22 cellular contexts compared by ENCODE assay signal in genomic region chr14:63515240-63515639, GRCh38. TPM values are rescaled to one million over a fixed set of nuclear protein-coding genes. Genes with fewer than 3 reads are reported as not detected.
DNase-seq lines count a peak whose midpoint lies in the region; ATAC-seq and TF ChIP-seq lines count a peak whose summit lies in the region.
"Had no signal": no experiment of that assay in that cellular context is flagged by ENCODE, and none has a peak within 500 bp of the region (broad histone marks: within the 10 kb centered on the region; RNA-seq: fewer than 3 reads in every experiment).

No MANE protein-coding gene starts in this region.

- ATAC-seq in IMR-90 (ENCODE audit: low read depth) (no peak), T-helper 17 cell (no peak), aorta (ENCODE audit: low FRiP score) (no peak), HG03469 (IDR thresholded peaks at IDR 0.05; ENCODE audit: unreplicated experiment) (no peak)
- no peak for ATAC-seq in central memory CD8-positive, alpha-beta T cell (replicated peaks; ENCODE audit: extremely low read depth, poor library complexity, severe bottlenecking)
- ATAC-seq: CD8-positive, alpha-beta T cell; GM12878 had no signal

- H3K9ac ChIP-seq in IMR-90 (ENCODE audit: low read depth, low read length): no peak overlapping the region
- H3K9ac ChIP-seq: BLaER1, GM23248 had no signal

- no peak for TF ChIP-seq RAD21 in IMR-90 (IDR thresholded peaks at IDR 0.05; ENCODE audit: low read length)

- H3K27ac ChIP-seq in IMR-90 (ENCODE audit: insufficient read depth, low read length) (no peak overlapping the region), aorta (ENCODE audit: low read depth in 1 of 2, low read length in 2 of 2) (no peak overlapping the region)
- H3K27ac ChIP-seq: BLaER1, C4-2B, GM23248 had no signal

- H3K18ac ChIP-seq in IMR-90 (ENCODE audit: low read depth, low read length): no peak overlapping the region

- H3K27me3 ChIP-seq in IMR-90 (ENCODE audit: control insufficient read depth, insufficient read depth, low read length) (no peaks in the 10 kb centered on the region), aorta (ENCODE audit: control insufficient read depth in 1 of 2, insufficient read depth in 2 of 2, low read length in 1 of 2) (no peaks in the 10 kb centered on the region)
- H3K27me3 ChIP-seq: BLaER1 had no signal

- H3K9me1 ChIP-seq in IMR-90 (ENCODE audit: insufficient read depth, low read length): peaks cover 10% of the 10 kb centered on the region

- POLR2A ChIA-PET in IMR-90 (lab: Charles Lee; ENCODE audit: unreplicated experiment): no interaction called here

- no TSS peak for BruUV-seq in IMR-90 (replicated peaks; lab: Mats Ljungman, UMichigan)

- dilution Hi-C loops in IMR-90 (cut with HindIII; ENCODE audit: low sequenced_read_pairs, unreplicated experiment): no loop called here

- no peak overlapping the region for H3K23ac ChIP-seq in IMR-90 (ENCODE audit: low read depth, low read length)

- H3K4me1 Mint-ChIP-seq in T-helper 17 cell: peaks cover 51% of the 10 kb centered on the region
- peaks cover 55% of the 10 kb centered on the region for H3K4me1 Mint-ChIP-seq in central memory CD8-positive, alpha-beta T cell
- peaks cover 23% of the 10 kb centered on the region for H3K4me1 Mint-ChIP-seq in neural crest cell
- H3K4me1 Mint-ChIP-seq in activated naive CD4-positive, alpha-beta T cell treated with anti-CD3 and anti-CD28 coated beads for 36 hours (ENCODE audit: low read depth): peaks cover 47% of the 10 kb centered on the region

- no peak overlapping the region for H2BK15ac ChIP-seq in IMR-90 (ENCODE audit: low read depth, low read length)

- in situ Hi-C loops in IMR-90 (cut with MboI; ENCODE audit: low sequenced_read_pairs): no loop called here

- TF ChIP-seq POLR2A in IMR-90 (IDR thresholded peaks at IDR 0.05; ENCODE audit: low read depth, low read length): no peak

- no peak overlapping the region for H4K5ac ChIP-seq in IMR-90 (ENCODE audit: low read depth, low read length)

- no peak overlapping the region for H3K4me3 Mint-ChIP-seq in T-helper 17 cell
- no peak overlapping the region for H3K4me3 Mint-ChIP-seq in central memory CD8-positive, alpha-beta T cell
- no peak overlapping the region for H3K4me3 Mint-ChIP-seq in neural crest cell
- no peak overlapping the region for H3K4me3 Mint-ChIP-seq in activated naive CD4-positive, alpha-beta T cell treated with anti-CD3 and anti-CD28 coated beads for 36 hours
- H3K4me3 Mint-ChIP-seq: B cell; CD8-positive, alpha-beta T cell had no signal

- no peak overlapping the region for H2BK20ac ChIP-seq in IMR-90 (ENCODE audit: low read depth, low read length)

- H3K36me3 ChIP-seq in IMR-90 (ENCODE audit: control insufficient read depth, insufficient read depth, low read length) (no peaks in the 10 kb centered on the region), aorta (ENCODE audit: control insufficient read depth in 1 of 2, insufficient read depth in 2 of 2, low read length in 1 of 2) (no peaks in the 10 kb centered on the region)

- TF ChIP-seq CTCF in IMR-90 (conservative IDR thresholded peaks at IDR 0.05; ENCODE audit: low read depth, low read length): no peak
- no peak for TF ChIP-seq CTCF in neural crest cell (conservative IDR thresholded peaks at IDR 0.05)

- DNase-seq in IMR-90 (no peak), T-helper 17 cell (no peak), neural crest cell (ENCODE audit: low read depth, low spot score) (no peak), aorta (no peak), ecto neural progenitor cell (ENCODE audit: low spot score) (no peak)
- DNase-seq in central memory CD8-positive, alpha-beta T cell (ENCODE audit: low spot score in 2 of 2): no peak
- no peak for DNase-seq in activated naive CD4-positive, alpha-beta T cell treated with anti-CD3 and anti-CD28 coated beads for 36 hours
- DNase-seq: Caco-2; CD4-positive, CD25-positive, alpha-beta regulatory T cell; CD8-positive, alpha-beta T cell; DMS 273 treated with DMSO at 0.1 percent for 48 hours; DMS79; EL; GDM1; GM23248; H7; HCEC 1CT had no signal

- no peak overlapping the region for H2BK120ac ChIP-seq in IMR-90 (ENCODE audit: low read depth, low read length)

- WGBS in IMR-90 (ENCODE audit: extremely low coverage in 2 of 2, insufficient read length in 1 of 2), 2 experiments: no CpG with 5 or more reads among the region's 4 CpGs
- WGBS in aorta, 2 donors: 91 to 94% methylated on average over 4 of the region's 4 CpGs

- H3K4me2 ChIP-seq in IMR-90 (ENCODE audit: low read depth, low read length): no peak overlapping the region
- H3K4me2 ChIP-seq: BLaER1 had no signal

- H3K9me3 Mint-ChIP-seq in central memory CD8-positive, alpha-beta T cell: no peaks in the 10 kb centered on the region
- no peaks in the 10 kb centered on the region for H3K9me3 Mint-ChIP-seq in neural crest cell
- no peaks in the 10 kb centered on the region for H3K9me3 Mint-ChIP-seq in activated naive CD4-positive, alpha-beta T cell treated with anti-CD3 and anti-CD28 coated beads for 36 hours
- H3K9me3 Mint-ChIP-seq: CD8-positive, alpha-beta T cell had no signal

- no peak overlapping the region for H3K14ac ChIP-seq in IMR-90 (replicated peaks; ENCODE audit: low read depth, low read length)

- no peak overlapping the region for H4K8ac ChIP-seq in IMR-90 (ENCODE audit: low read depth in 2 of 2, low read length in 2 of 2)

- H2AK5ac ChIP-seq in IMR-90 (ENCODE audit: low read depth, low read length): no peak overlapping the region

- H4K20me1 ChIP-seq in IMR-90 (ENCODE audit: insufficient read depth, low read length): peaks cover 42% of the 10 kb centered on the region

- no peak overlapping the region for H3K4ac ChIP-seq in IMR-90 (ENCODE audit: low read depth, low read length)

- CTCF ChIA-PET in IMR-90 (lab: Yijun Ruan, JAX): no interaction called here
- CTCF ChIA-PET in activated naive CD4-positive, alpha-beta T cell treated with anti-CD3 and anti-CD28 coated beads for 36 hours (lab: Charles Lee): interaction anchor here (0.7 kb wide), 1 partner anchor 124 kb away, joined by 4 read pairs; no protein-coding TSS in a partner anchor

- no peaks in the 10 kb centered on the region for H3K9me3 ChIP-seq in IMR-90 (ENCODE audit: control insufficient read depth, insufficient read depth, low read length)
- no peaks in the 10 kb centered on the region for H3K9me3 ChIP-seq in T-helper 17 cell (ENCODE audit: control insufficient read depth, low read length, poor library complexity, severe bottlenecking)
- H3K9me3 ChIP-seq in aorta (ENCODE audit: control insufficient read depth, low read length): no peaks in the 10 kb centered on the region
- H3K9me3 ChIP-seq: BLaER1 had no signal

- no peak overlapping the region for H4K91ac ChIP-seq in IMR-90 (ENCODE audit: insufficient read depth, low read depth, low read length)

- H3K4me1 ChIP-seq in IMR-90 (ENCODE audit: control insufficient read depth, insufficient read depth, low read length) (peaks cover 11% of the 10 kb centered on the region), aorta (ENCODE audit: control insufficient read depth in 1 of 2, insufficient read depth in 2 of 2, low read length in 2 of 2) (peaks cover 2 to 3% of the 10 kb centered on the region in 2 donors)
- H3K4me1 ChIP-seq: BLaER1 had no signal

- H3K79me1 ChIP-seq in IMR-90 (ENCODE audit: low read depth in 1 of 2, low read length in 2 of 2): peaks cover 39 to 65% of the 10 kb centered on the region in 2 experiments

- intact Hi-C loops in IMR-90 (cut with micrococcal nuclease): no loop called here
- intact Hi-C loops in activated naive CD4-positive, alpha-beta T cell treated with anti-CD3 and anti-CD28 coated beads for 36 hours (cut with micrococcal nuclease): no loop called here
- intact Hi-C loops in aorta (cut with DNase I): no loop called here

- peaks cover 1% of the 10 kb centered on the region for H3K36me3 Mint-ChIP-seq in T-helper 17 cell (ENCODE audit: low read depth)
- H3K36me3 Mint-ChIP-seq in central memory CD8-positive, alpha-beta T cell (ENCODE audit: insufficient read depth): peaks cover 9% of the 10 kb centered on the region
- peaks cover 8% of the 10 kb centered on the region for H3K36me3 Mint-ChIP-seq in neural crest cell (ENCODE audit: low read depth)
- peaks cover 9% of the 10 kb centered on the region for H3K36me3 Mint-ChIP-seq in activated naive CD4-positive, alpha-beta T cell treated with anti-CD3 and anti-CD28 coated beads for 36 hours (ENCODE audit: low read depth)

- H3K27me3 Mint-ChIP-seq in T-helper 17 cell: no peaks in the 10 kb centered on the region
- H3K27me3 Mint-ChIP-seq in central memory CD8-positive, alpha-beta T cell: no peaks in the 10 kb centered on the region
- no peaks in the 10 kb centered on the region for H3K27me3 Mint-ChIP-seq in neural crest cell (ENCODE audit: low read depth)
- no peaks in the 10 kb centered on the region for H3K27me3 Mint-ChIP-seq in activated naive CD4-positive, alpha-beta T cell treated with anti-CD3 and anti-CD28 coated beads for 36 hours (ENCODE audit: low read depth)
- H3K27me3 Mint-ChIP-seq: B cell; CD4-positive, CD25-positive, alpha-beta regulatory T cell had no signal

- no peak overlapping the region for H3K56ac ChIP-seq in IMR-90 (ENCODE audit: extremely low read depth, insufficient read depth, low read length)

- no peak overlapping the region for H3K4me3 ChIP-seq in IMR-90 (ENCODE audit: insufficient read depth, low read depth, low read length)
- H3K4me3 ChIP-seq in aorta (ENCODE audit: low read length in 2 of 2): no peak overlapping the region
- H3K4me3 ChIP-seq: BLaER1, GM12878, GM23248 had no signal

- H2AK9ac ChIP-seq in IMR-90 (replicated peaks; ENCODE audit: low read depth, low read length, poor library complexity): no peak overlapping the region

- H3K27ac Mint-ChIP-seq in T-helper 17 cell: peak overlapping the region; percentile 14
- peak overlapping the region; percentile 87 for H3K27ac Mint-ChIP-seq in central memory CD8-positive, alpha-beta T cell (ENCODE audit: low read depth)
- peak overlapping the region; percentile 41 for H3K27ac Mint-ChIP-seq in neural crest cell (ENCODE audit: unreplicated experiment)
- H3K27ac Mint-ChIP-seq in activated naive CD4-positive, alpha-beta T cell treated with anti-CD3 and anti-CD28 coated beads for 36 hours: no peak overlapping the region
- H3K27ac Mint-ChIP-seq: B cell had no signal

- H2AFZ ChIP-seq in IMR-90 (replicated peaks; ENCODE audit: low read length, poor library complexity): no peak overlapping the region
- H2AFZ ChIP-seq: GM23248 had no signal

- H2BK5ac ChIP-seq in IMR-90 (ENCODE audit: low read depth, low read length, poor library complexity, severe bottlenecking): no peak overlapping the region

TF ChIP-seq in IMR-90, 13 proteins besides CTCF, POLR2A, EP300 and RAD21:
- TF ChIP-seq RFX5 (IDR thresholded peaks at IDR 0.05; ENCODE audit: low read depth, low read length): no peak
- TF ChIP-seq MAFK (IDR thresholded peaks at IDR 0.05; ENCODE audit: low read depth, low read length): peak; percentile 48
TF ChIP-seq in IMR-90: peak in this region for 1.

RNA-seq across cellular contexts. Expression of gene PPP2R5E, which starts 27.9 kb away (rescaled TPM):
- total RNA-seq in IMR-90 (2012; rRNA removed): 12.2 and 21.1 TPM in 2 replicates
- 6.5 and 9.7 TPM in 2 replicates for polyA plus RNA-seq in IMR-90 (2012; rRNA removed)
- 4.6 and 5.1 TPM in 2 replicates for polyA plus RNA-seq in IMR-90 (2012; cell fraction: cytosol; rRNA removed)
- 6.4 and 8.1 TPM in 2 replicates for polyA plus RNA-seq in IMR-90 (2012; cell fraction: nucleus; rRNA removed; ENCODE audit: low replicate concordance)
- 10 to 100 TPM; 38.5 to 44.3 TPM for total RNA-seq in T-helper 17 cell
- 67.3 and 70.3 TPM in 2 replicates for total RNA-seq in neural crest cell
- total RNA-seq in activated naive CD4-positive, alpha-beta T cell treated with anti-CD3 and anti-CD28 coated beads for 36 hours: 10 to 100 TPM; 30.0 to 32.5 TPM
- total RNA-seq in aorta: 10 to 100 TPM; 35.5 to 42.1 TPM
- 10 to 100 TPM; 11.0 to 14.7 TPM for polyA plus RNA-seq in aorta
